ENCODE assay signal across 9 cellular contexts in genomic region chr22:42680648-42681047, GRCh38. TPM values are rescaled to one million over a fixed set of nuclear protein-coding genes. Genes with fewer than 3 reads are reported as not detected.
A peak's percentile ranks its signal among the peaks of the same experiment; 100 is the strongest.
DNase-seq lines count a peak whose midpoint lies in the region; ATAC-seq and TF ChIP-seq lines count a peak whose summit lies in the region.
"Had no signal": no experiment of that assay in that cellular context is flagged by ENCODE, and none has a peak within 500 bp of the region (broad histone marks: within the 10 kb centered on the region; RNA-seq: fewer than 3 reads in every experiment).

No MANE protein-coding gene starts in this region.

- H3K4me1 ChIP-seq in SJSA1 (replicated peaks), result peaks cover 10% of the 10 kb centered on the region
- peaks cover 48 to 55% (median 52%) of the 10 kb centered on the region in 3 donors for H3K4me1 ChIP-seq in skeletal muscle tissue (ENCODE audit: control insufficient read depth in 3 of 3, insufficient read depth in 3 of 3, low read length in 3 of 3)

- no peak for ATAC-seq in GM18873 (IDR thresholded peaks at IDR 0.05; ENCODE audit: low FRiP score, unreplicated experiment)
- no peak for ATAC-seq in HG02970 (IDR thresholded peaks at IDR 0.05; ENCODE audit: low FRiP score, unreplicated experiment)

- TF ChIP-seq CTCF in HFF-Myc (IDR thresholded peaks at IDR 0.05; ENCODE audit: low read depth, low read length, missing control alignments), result no peak
- no peak for TF ChIP-seq CTCF in fibroblast of pulmonary artery (IDR thresholded peaks at IDR 0.05; ENCODE audit: low read length, missing control alignments)
- no peak for TF ChIP-seq CTCF in GM10266 (IDR thresholded peaks at IDR 0.05; ENCODE audit: control insufficient read depth, insufficient read depth, low read depth, missing control alignments)

- H3K9me3 ChIP-seq in SJSA1 (replicated peaks), result peaks cover 3% of the 10 kb centered on the region; the same call in 1 of the 2 replicates
- no peaks in the 10 kb centered on the region for H3K9me3 ChIP-seq in skeletal muscle tissue (ENCODE audit: control insufficient read depth in 3 of 3, low read length in 3 of 3)

- H3K27ac ChIP-seq in SJSA1 (peak overlapping the region; percentile 61), skeletal muscle tissue (ENCODE audit: low read depth, low read length) (peak overlapping the region; percentile 73)
- H3K27ac ChIP-seq: dorsolateral prefrontal cortex had no signal

- no peaks in the 10 kb centered on the region for H3K36me3 ChIP-seq in SJSA1
- H3K36me3 ChIP-seq in skeletal muscle tissue (ENCODE audit: control insufficient read depth in 3 of 3, insufficient read depth in 3 of 3, low read length in 3 of 3), result no peaks in the 10 kb centered on the region

- H3K9ac ChIP-seq in skeletal muscle tissue (ENCODE audit: low read depth in 1 of 3, low read length in 3 of 3), result no peak overlapping the region

- H3K27me3 ChIP-seq in SJSA1 (replicated peaks) (no peaks in the 10 kb centered on the region), skeletal muscle tissue (ENCODE audit: control insufficient read depth in 3 of 3, insufficient read depth in 3 of 3, low read length in 3 of 3) (no peaks in the 10 kb centered on the region)
- H3K27me3 ChIP-seq: dorsolateral prefrontal cortex had no signal

- H3K4me3 ChIP-seq in HFF-Myc (replicated peaks; ENCODE audit: low read depth, low read length) (no peak overlapping the region), SJSA1 (no peak overlapping the region), fibroblast of pulmonary artery (replicated peaks; ENCODE audit: low read depth, low read length) (no peak overlapping the region), skeletal muscle tissue (ENCODE audit: low read length in 3 of 3) (no peak overlapping the region)
- H3K4me3 ChIP-seq: dorsolateral prefrontal cortex had no signal

- DNase-seq in HFF-Myc (ENCODE audit: extremely low read depth, low read depth) (peak; percentile 97), SJSA1 (ENCODE audit: low read depth in 1 of 2, low spot score in 2 of 2) (peak; percentile 91), fibroblast of pulmonary artery (ENCODE audit: low read depth) (peak; percentile 94), NCI-H146 treated with DMSO at 0.1 percent for 48 hours (lab: John Stamatoyannopoulos, UW; ENCODE audit: unreplicated experiment) (no peak), GM10266 (ENCODE audit: extremely low spot score) (no peak)
- DNase-seq: dorsolateral prefrontal cortex had no signal

RNA-seq across cellular contexts. Expression of gene CYB5R3, which starts 31.5 kb away (rescaled TPM):
- 91.3 and 149 TPM in 2 replicates for total RNA-seq in SJSA1 (2014; rRNA removed; shearing (Covaris generic))
- 28.7 TPM for total RNA-seq in skeletal muscle tissue

RNA-seq across cellular contexts. Expression of gene A4GALT, which starts 40.0 kb away (rescaled TPM):
- 11.2 and 12.3 TPM in 2 replicates for total RNA-seq in SJSA1 (2014; rRNA removed; shearing (Covaris generic))
- total RNA-seq in skeletal muscle tissue, result 18.3 TPM

RNA-seq across cellular contexts. Expression of gene ATP5MGL, which starts 40.2 kb away (rescaled TPM):
- total RNA-seq in SJSA1 (2014; rRNA removed; shearing (Covaris generic)), result not detected in 2 replicates
- total RNA-seq in skeletal muscle tissue, result not detected

Comparison
In these comparisons a context has a peak if more than half of its experiments do, and no peak if none do; other contexts are left out.
1. DNase-seq: peak in HFF-Myc (single experiment), SJSA1 (2 of 2) and fibroblast of pulmonary artery (single experiment); none in NCI-H146 treated with DMSO at 0.1 percent for 48 hours (single experiment) and GM10266 (single experiment).